In genomic region chr7:33258561-33258960, GRCh38 we compare ENCODE assay signal across 13 cellular contexts.
"Had no signal": no experiment of that assay in that cellular context is flagged by ENCODE, and none has a peak within 500 bp of the region (broad histone marks: within the 10 kb centered on the region; RNA-seq: fewer than 3 reads in every experiment).

No MANE protein-coding gene starts in this region.

- H3K4me1 ChIP-seq: ascending aorta, colonic mucosa, parathyroid adenoma had no signal

- ATAC-seq: esophagus mucosa, left colon had no signal

- H3K36me3 ChIP-seq: ascending aorta, colonic mucosa had no signal

- DNase-seq: activated B cell treated with CpG ODN at 0.5 μM for 24 hours; activated CD4-positive, alpha-beta T cell treated with anti-CD3 and anti-CD28 coated beads for 48 hours; activated naive CD8-positive, alpha-beta T cell treated with anti-CD3 and anti-CD28 coated beads, Interleukin-2, amount 10 ng/mL, durations not matched to agents 7 days and 5 days; caudate nucleus; colonic mucosa; left colon; naive B cell; stimulated activated CD4-positive, alpha-beta T cell treated with anti-CD3 and anti-CD28 coated beads, Interleukin-12 subunit alpha, Interleukin-12 subunit beta, amount 100 ng/mL, for 4 hours; stimulated activated CD4-positive, alpha-beta T cell treated with anti-CD3 and anti-CD28 coated beads, Interleukin-2, amount 100 ng/mL, for 24 hours; SW 1271 had no signal

- H2AFZ ChIP-seq: parathyroid adenoma had no signal

- H3K9ac ChIP-seq: parathyroid adenoma had no signal

- H3K4me3 ChIP-seq: ascending aorta, colonic mucosa had no signal

- H3K27me3 ChIP-seq: ascending aorta, colonic mucosa had no signal

- H3K9me3 ChIP-seq: ascending aorta, colonic mucosa had no signal

- H3K79me2 ChIP-seq: parathyroid adenoma had no signal

- H3K27ac ChIP-seq: ascending aorta, colonic mucosa, parathyroid adenoma had no signal
